21 cellular contexts compared by ENCODE assay signal in genomic region chr14:96661244-96661969, GRCh38.
"Had no signal": no experiment of that assay in that cellular context is flagged by ENCODE, and none has a peak within 500 bp of the region (broad histone marks: within the 10 kb centered on the region; RNA-seq: fewer than 3 reads in every experiment).

No MANE protein-coding gene starts in this region.

- H3K27ac Mint-ChIP-seq: immature natural killer cell; naive thymus-derived CD4-positive, alpha-beta T cell had no signal

- H3K4me3 Mint-ChIP-seq: immature natural killer cell; naive thymus-derived CD4-positive, alpha-beta T cell had no signal

- DNase-seq: effector memory CD4-positive, alpha-beta T cell; esophagus squamous epithelium; foreskin fibroblast; glutamatergic neuron; immature natural killer cell; left colon; mammary epithelial cell; naive thymus-derived CD4-positive, alpha-beta T cell; nephron progenitor cell; right cardiac atrium; stimulated activated CD4-positive, alpha-beta T cell treated with anti-CD3 and anti-CD28 coated beads, Interleukin-2, amount 100 ng/mL, for 48 hours; stimulated activated naive CD4-positive, alpha-beta T cell treated with Interleukin-2 at 50 U/mL for 16 hours; thyroid gland had no signal

- H3K9me3 ChIP-seq: esophagus squamous epithelium, neutrophil, thyroid gland, vagina had no signal

- H3K4me3 ChIP-seq: gastroesophageal sphincter, smooth muscle cell, thyroid gland, upper lobe of left lung, vagina had no signal

- H3K36me3 ChIP-seq: esophagus squamous epithelium, gastroesophageal sphincter, neutrophil, thyroid gland, upper lobe of left lung, vagina had no signal

- H3K27me3 ChIP-seq: esophagus squamous epithelium, gastroesophageal sphincter, thyroid gland, upper lobe of left lung, vagina had no signal

- ATAC-seq: left colon; naive thymus-derived CD4-positive, alpha-beta T cell; right cardiac atrium had no signal

- H3K4me1 Mint-ChIP-seq: immature natural killer cell had no signal

- H3K27ac ChIP-seq: epithelial cell of prostate, neutrophil, thyroid gland, upper lobe of left lung, vagina had no signal

- H3K4me1 ChIP-seq: thyroid gland, upper lobe of left lung, vagina had no signal

- FAIRE-seq: endometrium, keratinocyte had no signal

- H3K36me3 Mint-ChIP-seq: immature natural killer cell had no signal
